In the genomic region with DNA sequence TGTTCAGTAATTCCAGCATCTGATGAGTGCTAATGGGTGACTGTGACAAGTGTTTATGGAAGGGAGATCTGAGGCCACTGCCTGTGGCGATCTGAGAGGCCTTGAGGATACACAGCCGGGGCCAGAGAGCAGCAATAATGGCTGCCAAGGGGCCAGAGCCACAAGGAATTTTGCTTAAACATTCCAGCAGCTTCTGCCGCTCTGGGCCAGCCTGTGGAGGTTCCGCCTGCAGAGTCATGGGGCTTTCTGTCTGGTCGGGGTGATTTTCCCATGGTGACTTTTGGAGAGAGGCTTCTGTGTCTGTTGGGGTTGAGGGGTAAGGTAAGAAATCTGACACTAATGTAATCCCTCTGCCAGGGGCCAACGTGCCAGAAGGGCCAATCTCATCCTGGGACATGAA, we compare ENCODE assay signal across 1 cellular context.
TF ChIP-seq lines count a peak whose summit lies in the region.

No MANE protein-coding gene starts in this region.

TF ChIP-seq in GM23338, 12 proteins besides CTCF, POLR2A, EP300 and RAD21 (continued from another document):
- TF ChIP-seq, protein P1, sequence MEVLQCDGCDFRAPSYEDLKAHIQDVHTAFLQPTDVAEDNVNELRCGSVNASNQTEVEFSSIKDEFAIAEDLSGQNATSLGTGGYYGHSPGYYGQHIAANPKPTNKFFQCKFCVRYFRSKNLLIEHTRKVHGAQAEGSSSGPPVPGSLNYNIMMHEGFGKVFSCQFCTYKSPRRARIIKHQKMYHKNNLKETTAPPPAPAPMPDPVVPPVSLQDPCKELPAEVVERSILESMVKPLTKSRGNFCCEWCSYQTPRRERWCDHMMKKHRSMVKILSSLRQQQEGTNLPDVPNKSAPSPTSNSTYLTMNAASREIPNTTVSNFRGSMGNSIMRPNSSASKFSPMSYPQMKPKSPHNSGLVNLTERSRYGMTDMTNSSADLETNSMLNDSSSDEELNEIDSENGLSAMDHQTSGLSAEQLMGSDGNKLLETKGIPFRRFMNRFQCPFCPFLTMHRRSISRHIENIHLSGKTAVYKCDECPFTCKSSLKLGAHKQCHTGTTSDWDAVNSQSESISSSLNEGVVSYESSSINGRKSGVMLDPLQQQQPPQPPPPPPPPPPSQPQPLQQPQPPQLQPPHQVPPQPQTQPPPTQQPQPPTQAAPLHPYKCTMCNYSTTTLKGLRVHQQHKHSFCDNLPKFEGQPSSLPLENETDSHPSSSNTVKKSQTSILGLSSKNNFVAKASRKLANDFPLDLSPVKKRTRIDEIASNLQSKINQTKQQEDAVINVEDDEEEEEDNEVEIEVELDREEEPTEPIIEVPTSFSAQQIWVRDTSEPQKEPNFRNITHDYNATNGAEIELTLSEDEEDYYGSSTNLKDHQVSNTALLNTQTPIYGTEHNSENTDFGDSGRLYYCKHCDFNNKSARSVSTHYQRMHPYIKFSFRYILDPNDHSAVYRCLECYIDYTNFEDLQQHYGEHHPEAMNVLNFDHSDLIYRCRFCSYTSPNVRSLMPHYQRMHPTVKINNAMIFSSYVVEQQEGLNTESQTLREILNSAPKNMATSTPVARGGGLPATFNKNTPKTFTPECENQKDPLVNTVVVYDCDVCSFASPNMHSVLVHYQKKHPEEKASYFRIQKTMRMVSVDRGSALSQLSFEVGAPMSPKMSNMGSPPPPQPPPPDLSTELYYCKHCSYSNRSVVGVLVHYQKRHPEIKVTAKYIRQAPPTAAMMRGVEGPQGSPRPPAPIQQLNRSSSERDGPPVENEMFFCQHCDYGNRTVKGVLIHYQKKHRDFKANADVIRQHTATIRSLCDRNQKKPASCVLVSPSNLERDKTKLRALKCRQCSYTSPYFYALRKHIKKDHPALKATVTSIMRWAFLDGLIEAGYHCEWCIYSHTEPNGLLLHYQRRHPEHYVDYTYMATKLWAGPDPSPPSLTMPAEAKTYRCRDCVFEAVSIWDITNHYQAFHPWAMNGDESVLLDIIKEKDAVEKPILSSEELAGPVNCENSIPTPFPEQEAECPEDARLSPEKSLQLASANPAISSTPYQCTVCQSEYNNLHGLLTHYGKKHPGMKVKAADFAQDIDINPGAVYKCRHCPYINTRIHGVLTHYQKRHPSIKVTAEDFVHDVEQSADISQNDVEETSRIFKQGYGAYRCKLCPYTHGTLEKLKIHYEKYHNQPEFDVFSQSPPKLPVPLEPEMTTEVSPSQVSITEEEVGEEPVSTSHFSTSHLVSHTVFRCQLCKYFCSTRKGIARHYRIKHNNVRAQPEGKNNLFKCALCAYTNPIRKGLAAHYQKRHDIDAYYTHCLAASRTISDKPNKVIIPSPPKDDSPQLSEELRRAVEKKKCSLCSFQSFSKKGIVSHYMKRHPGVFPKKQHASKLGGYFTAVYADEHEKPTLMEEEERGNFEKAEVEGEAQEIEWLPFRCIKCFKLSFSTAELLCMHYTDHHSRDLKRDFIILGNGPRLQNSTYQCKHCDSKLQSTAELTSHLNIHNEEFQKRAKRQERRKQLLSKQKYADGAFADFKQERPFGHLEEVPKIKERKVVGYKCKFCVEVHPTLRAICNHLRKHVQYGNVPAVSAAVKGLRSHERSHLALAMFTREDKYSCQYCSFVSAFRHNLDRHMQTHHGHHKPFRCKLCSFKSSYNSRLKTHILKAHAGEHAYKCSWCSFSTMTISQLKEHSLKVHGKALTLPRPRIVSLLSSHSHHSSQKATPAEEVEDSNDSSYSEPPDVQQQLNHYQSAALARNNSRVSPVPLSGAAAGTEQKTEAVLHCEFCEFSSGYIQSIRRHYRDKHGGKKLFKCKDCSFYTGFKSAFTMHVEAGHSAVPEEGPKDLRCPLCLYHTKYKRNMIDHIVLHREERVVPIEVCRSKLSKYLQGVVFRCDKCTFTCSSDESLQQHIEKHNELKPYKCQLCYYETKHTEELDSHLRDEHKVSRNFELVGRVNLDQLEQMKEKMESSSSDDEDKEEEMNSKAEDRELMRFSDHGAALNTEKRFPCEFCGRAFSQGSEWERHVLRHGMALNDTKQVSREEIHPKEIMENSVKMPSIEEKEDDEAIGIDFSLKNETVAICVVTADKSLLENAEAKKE (CRISPR knock-in tag; IDR thresholded peaks at IDR 0.05), result no peak
- TF ChIP-seq ZNF114 (CRISPR knock-in tag; IDR thresholded peaks at IDR 0.05) (no peak), NANOG (IDR thresholded peaks at IDR 0.05; ENCODE audit: borderline replicate concordance) (no peak)
